Comparison of ENCODE assay signal across 1 cellular context in genomic region chr5:88729476-88730182, GRCh38.
TF ChIP-seq lines count a peak whose summit lies in the region.

No MANE protein-coding gene starts in this region.

TF ChIP-seq in IMR-90, 13 proteins besides CTCF, POLR2A, EP300 and RAD21:
- TF ChIP-seq USF2 (IDR thresholded peaks at IDR 0.05; ENCODE audit: low read depth, low read length) (no peak), RFX5 (IDR thresholded peaks at IDR 0.05; ENCODE audit: low read depth, low read length) (peak; percentile 76; the same call in 1 of the 2 replicates), SMC3 (IDR thresholded peaks at IDR 0.05; ENCODE audit: low read depth, low read length) (peak; percentile 93)
